In genomic region chr6:15325540-15325955, GRCh38 we compare ENCODE assay signal across 1 cellular context.
TF ChIP-seq lines count a peak whose summit lies in the region.

No MANE protein-coding gene starts in this region.

TF ChIP-seq in GM12878, 131 proteins besides CTCF, POLR2A, EP300 and RAD21:
- peak; percentile 65; the same call in 1 of the 2 replicates for TF ChIP-seq SPI1 (IDR thresholded peaks at IDR 0.05; ENCODE audit: borderline replicate concordance, insufficient read depth, low read depth, low read length)
- 0 out of 2 replicates have a peak, but pooled peaks have one; percentile 8 for TF ChIP-seq MTA2 (IDR thresholded peaks at IDR 0.05; ENCODE audit: low read depth)
- no peak for TF ChIP-seq ZNF687 (IDR thresholded peaks at IDR 0.05)
- TF ChIP-seq ZZZ3 (IDR thresholded peaks at IDR 0.05; ENCODE audit: control insufficient read depth, insufficient read length, low read depth): no peak
- TF ChIP-seq CREM (IDR thresholded peaks at IDR 0.05; ENCODE audit: low read depth): peak; percentile 35; the same call in 1 of the 2 replicates
- no peak for TF ChIP-seq SMARCA5 (IDR thresholded peaks at IDR 0.05)
- TF ChIP-seq SMC3 (IDR thresholded peaks at IDR 0.05; ENCODE audit: borderline replicate concordance, low read length): no peak
- peak; percentile 67; the same call in 1 of the 2 replicates for TF ChIP-seq NFIC (IDR thresholded peaks at IDR 0.05; ENCODE audit: low read depth, low read length)
- no peak for TF ChIP-seq PAX5 (IDR thresholded peaks at IDR 0.05; ENCODE audit: borderline replicate concordance, low read depth, low read length)
- peak; percentile 70 for TF ChIP-seq IKZF1 (conservative IDR thresholded peaks at IDR 0.05)
- TF ChIP-seq E2F4 (IDR thresholded peaks at IDR 0.05; ENCODE audit: low read depth, low read length): peak; percentile 27; the same call in 1 of the 2 replicates
- TF ChIP-seq POLR2AphosphoS5 (IDR thresholded peaks at IDR 0.05; ENCODE audit: low read length): no peak
- peak; percentile 51 for TF ChIP-seq EED (IDR thresholded peaks at IDR 0.05; ENCODE audit: low read depth)
- 0 out of 2 replicates have a peak, but pooled peaks have one; percentile 88 for TF ChIP-seq WRNIP1 (IDR thresholded peaks at IDR 0.05; ENCODE audit: borderline replicate concordance, low read depth, low read length)
- TF ChIP-seq ZNF384 (IDR thresholded peaks at IDR 0.05; ENCODE audit: borderline replicate concordance, low read depth, low read length): no peak
- peak in 1 of 2 experiments; percentile 61; a peak in 1 of 4 replicates for TF ChIP-seq CEBPB (IDR thresholded peaks at IDR 0.05; ENCODE audit: borderline replicate concordance in 1 of 2, low read depth in 2 of 2, low read length in 2 of 2)
- TF ChIP-seq, protein P1, sequence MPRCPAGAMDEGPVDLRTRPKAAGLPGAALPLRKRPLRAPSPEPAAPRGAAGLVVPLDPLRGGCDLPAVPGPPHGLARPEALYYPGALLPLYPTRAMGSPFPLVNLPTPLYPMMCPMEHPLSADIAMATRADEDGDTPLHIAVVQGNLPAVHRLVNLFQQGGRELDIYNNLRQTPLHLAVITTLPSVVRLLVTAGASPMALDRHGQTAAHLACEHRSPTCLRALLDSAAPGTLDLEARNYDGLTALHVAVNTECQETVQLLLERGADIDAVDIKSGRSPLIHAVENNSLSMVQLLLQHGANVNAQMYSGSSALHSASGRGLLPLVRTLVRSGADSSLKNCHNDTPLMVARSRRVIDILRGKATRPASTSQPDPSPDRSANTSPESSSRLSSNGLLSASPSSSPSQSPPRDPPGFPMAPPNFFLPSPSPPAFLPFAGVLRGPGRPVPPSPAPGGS (IDR thresholded peaks at IDR 0.05; ENCODE audit: borderline replicate concordance, insufficient read depth, low read depth, low read length, poor library complexity, severe bottlenecking): peak; percentile 65
- TF ChIP-seq PML (IDR thresholded peaks at IDR 0.05; ENCODE audit: low read length): peak; percentile 64; the same call in 1 of the 2 replicates
- 0 out of 2 replicates have a peak, but pooled peaks have one; percentile 39 for TF ChIP-seq FOXM1 (IDR thresholded peaks at IDR 0.05; ENCODE audit: low read depth, low read length)
- TF ChIP-seq RELB (IDR thresholded peaks at IDR 0.05; ENCODE audit: low read depth): peak; percentile 93
- peak; percentile 44; the same call in 1 of the 2 replicates for TF ChIP-seq ATF2 (IDR thresholded peaks at IDR 0.05; ENCODE audit: low read length)
- TF ChIP-seq, protein P2, sequence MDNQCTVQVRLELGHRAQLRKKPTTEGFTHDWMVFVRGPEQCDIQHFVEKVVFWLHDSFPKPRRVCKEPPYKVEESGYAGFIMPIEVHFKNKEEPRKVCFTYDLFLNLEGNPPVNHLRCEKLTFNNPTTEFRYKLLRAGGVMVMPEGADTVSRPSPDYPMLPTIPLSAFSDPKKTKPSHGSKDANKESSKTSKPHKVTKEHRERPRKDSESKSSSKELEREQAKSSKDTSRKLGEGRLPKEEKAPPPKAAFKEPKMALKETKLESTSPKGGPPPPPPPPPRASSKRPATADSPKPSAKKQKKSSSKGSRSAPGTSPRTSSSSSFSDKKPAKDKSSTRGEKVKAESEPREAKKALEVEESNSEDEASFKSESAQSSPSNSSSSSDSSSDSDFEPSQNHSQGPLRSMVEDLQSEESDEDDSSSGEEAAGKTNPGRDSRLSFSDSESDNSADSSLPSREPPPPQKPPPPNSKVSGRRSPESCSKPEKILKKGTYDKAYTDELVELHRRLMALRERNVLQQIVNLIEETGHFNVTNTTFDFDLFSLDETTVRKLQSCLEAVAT (IDR thresholded peaks at IDR 0.05): peak; percentile 48
- TF ChIP-seq, protein P3, sequence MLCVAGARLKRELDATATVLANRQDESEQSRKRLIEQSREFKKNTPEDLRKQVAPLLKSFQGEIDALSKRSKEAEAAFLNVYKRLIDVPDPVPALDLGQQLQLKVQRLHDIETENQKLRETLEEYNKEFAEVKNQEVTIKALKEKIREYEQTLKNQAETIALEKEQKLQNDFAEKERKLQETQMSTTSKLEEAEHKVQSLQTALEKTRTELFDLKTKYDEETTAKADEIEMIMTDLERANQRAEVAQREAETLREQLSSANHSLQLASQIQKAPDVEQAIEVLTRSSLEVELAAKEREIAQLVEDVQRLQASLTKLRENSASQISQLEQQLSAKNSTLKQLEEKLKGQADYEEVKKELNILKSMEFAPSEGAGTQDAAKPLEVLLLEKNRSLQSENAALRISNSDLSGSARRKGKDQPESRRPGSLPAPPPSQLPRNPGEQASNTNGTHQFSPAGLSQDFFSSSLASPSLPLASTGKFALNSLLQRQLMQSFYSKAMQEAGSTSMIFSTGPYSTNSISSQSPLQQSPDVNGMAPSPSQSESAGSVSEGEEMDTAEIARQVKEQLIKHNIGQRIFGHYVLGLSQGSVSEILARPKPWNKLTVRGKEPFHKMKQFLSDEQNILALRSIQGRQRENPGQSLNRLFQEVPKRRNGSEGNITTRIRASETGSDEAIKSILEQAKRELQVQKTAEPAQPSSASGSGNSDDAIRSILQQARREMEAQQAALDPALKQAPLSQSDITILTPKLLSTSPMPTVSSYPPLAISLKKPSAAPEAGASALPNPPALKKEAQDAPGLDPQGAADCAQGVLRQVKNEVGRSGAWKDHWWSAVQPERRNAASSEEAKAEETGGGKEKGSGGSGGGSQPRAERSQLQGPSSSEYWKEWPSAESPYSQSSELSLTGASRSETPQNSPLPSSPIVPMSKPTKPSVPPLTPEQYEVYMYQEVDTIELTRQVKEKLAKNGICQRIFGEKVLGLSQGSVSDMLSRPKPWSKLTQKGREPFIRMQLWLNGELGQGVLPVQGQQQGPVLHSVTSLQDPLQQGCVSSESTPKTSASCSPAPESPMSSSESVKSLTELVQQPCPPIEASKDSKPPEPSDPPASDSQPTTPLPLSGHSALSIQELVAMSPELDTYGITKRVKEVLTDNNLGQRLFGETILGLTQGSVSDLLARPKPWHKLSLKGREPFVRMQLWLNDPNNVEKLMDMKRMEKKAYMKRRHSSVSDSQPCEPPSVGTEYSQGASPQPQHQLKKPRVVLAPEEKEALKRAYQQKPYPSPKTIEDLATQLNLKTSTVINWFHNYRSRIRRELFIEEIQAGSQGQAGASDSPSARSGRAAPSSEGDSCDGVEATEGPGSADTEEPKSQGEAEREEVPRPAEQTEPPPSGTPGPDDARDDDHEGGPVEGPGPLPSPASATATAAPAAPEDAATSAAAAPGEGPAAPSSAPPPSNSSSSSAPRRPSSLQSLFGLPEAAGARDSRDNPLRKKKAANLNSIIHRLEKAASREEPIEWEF (IDR thresholded peaks at IDR 0.05; ENCODE audit: insufficient replicate concordance, low read depth, low read length): peak; percentile 51
- TF ChIP-seq IKZF2 (IDR thresholded peaks at IDR 0.05): peak in 1 of 2 experiments; percentile 74; a peak in 3 of 4 replicates
- TF ChIP-seq ETV6 (conservative IDR thresholded peaks at IDR 0.05 in 1 of 2, IDR thresholded peaks at IDR 0.05 in 1 of 2; ENCODE audit: borderline replicate concordance in 1 of 2, low read depth in 1 of 2): no peak
- TF ChIP-seq REST (IDR thresholded peaks at IDR 0.05; ENCODE audit: low read depth, low read length): no peak
- TF ChIP-seq RUNX3 (IDR thresholded peaks at IDR 0.05; ENCODE audit: low read length): peak; percentile 23; the same call in 1 of the 2 replicates
